In the genomic region with DNA sequence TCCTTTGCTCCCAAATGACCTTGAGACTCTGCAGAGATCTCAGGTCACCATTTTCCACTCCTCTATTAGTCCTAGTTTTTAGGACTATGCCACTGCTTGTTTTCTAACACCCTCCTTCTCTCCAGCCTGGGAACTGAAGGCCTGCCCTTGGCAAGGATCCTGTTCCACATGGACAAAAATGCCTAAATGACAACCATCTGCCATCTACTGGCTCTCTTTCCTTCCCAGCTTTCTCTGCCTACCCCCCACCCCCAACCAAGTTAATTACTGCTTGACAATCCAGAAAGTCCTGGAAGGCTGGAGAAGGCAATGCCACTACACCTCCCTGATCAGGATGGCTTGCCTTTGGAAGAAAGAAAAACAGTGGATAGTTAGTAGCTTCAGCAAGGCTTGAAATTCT, we compare ENCODE assay signal across 1 cellular context.
TF ChIP-seq lines count a peak whose summit lies in the region.

No MANE protein-coding gene starts in this region.

TF ChIP-seq in GM23338, 12 proteins besides CTCF, POLR2A, EP300 and RAD21 (continued from another document):
- TF ChIP-seq, protein P1, sequence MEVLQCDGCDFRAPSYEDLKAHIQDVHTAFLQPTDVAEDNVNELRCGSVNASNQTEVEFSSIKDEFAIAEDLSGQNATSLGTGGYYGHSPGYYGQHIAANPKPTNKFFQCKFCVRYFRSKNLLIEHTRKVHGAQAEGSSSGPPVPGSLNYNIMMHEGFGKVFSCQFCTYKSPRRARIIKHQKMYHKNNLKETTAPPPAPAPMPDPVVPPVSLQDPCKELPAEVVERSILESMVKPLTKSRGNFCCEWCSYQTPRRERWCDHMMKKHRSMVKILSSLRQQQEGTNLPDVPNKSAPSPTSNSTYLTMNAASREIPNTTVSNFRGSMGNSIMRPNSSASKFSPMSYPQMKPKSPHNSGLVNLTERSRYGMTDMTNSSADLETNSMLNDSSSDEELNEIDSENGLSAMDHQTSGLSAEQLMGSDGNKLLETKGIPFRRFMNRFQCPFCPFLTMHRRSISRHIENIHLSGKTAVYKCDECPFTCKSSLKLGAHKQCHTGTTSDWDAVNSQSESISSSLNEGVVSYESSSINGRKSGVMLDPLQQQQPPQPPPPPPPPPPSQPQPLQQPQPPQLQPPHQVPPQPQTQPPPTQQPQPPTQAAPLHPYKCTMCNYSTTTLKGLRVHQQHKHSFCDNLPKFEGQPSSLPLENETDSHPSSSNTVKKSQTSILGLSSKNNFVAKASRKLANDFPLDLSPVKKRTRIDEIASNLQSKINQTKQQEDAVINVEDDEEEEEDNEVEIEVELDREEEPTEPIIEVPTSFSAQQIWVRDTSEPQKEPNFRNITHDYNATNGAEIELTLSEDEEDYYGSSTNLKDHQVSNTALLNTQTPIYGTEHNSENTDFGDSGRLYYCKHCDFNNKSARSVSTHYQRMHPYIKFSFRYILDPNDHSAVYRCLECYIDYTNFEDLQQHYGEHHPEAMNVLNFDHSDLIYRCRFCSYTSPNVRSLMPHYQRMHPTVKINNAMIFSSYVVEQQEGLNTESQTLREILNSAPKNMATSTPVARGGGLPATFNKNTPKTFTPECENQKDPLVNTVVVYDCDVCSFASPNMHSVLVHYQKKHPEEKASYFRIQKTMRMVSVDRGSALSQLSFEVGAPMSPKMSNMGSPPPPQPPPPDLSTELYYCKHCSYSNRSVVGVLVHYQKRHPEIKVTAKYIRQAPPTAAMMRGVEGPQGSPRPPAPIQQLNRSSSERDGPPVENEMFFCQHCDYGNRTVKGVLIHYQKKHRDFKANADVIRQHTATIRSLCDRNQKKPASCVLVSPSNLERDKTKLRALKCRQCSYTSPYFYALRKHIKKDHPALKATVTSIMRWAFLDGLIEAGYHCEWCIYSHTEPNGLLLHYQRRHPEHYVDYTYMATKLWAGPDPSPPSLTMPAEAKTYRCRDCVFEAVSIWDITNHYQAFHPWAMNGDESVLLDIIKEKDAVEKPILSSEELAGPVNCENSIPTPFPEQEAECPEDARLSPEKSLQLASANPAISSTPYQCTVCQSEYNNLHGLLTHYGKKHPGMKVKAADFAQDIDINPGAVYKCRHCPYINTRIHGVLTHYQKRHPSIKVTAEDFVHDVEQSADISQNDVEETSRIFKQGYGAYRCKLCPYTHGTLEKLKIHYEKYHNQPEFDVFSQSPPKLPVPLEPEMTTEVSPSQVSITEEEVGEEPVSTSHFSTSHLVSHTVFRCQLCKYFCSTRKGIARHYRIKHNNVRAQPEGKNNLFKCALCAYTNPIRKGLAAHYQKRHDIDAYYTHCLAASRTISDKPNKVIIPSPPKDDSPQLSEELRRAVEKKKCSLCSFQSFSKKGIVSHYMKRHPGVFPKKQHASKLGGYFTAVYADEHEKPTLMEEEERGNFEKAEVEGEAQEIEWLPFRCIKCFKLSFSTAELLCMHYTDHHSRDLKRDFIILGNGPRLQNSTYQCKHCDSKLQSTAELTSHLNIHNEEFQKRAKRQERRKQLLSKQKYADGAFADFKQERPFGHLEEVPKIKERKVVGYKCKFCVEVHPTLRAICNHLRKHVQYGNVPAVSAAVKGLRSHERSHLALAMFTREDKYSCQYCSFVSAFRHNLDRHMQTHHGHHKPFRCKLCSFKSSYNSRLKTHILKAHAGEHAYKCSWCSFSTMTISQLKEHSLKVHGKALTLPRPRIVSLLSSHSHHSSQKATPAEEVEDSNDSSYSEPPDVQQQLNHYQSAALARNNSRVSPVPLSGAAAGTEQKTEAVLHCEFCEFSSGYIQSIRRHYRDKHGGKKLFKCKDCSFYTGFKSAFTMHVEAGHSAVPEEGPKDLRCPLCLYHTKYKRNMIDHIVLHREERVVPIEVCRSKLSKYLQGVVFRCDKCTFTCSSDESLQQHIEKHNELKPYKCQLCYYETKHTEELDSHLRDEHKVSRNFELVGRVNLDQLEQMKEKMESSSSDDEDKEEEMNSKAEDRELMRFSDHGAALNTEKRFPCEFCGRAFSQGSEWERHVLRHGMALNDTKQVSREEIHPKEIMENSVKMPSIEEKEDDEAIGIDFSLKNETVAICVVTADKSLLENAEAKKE (CRISPR knock-in tag; IDR thresholded peaks at IDR 0.05) = no peak
- TF ChIP-seq ZNF331 (CRISPR knock-in tag; IDR thresholded peaks at IDR 0.05; ENCODE audit: low read depth) (no peak), POLR2AphosphoS5 (IDR thresholded peaks at IDR 0.05; ENCODE audit: low read depth) (no peak), STAT1 (IDR thresholded peaks at IDR 0.05; ENCODE audit: unreplicated experiment) (no peak), CREB1 (CRISPR knock-in tag; IDR thresholded peaks at IDR 0.05; ENCODE audit: low read depth) (no peak), EZH2phosphoT487 (IDR thresholded peaks at IDR 0.05; ENCODE audit: unreplicated experiment) (no peak)
- TF ChIP-seq, protein P2, sequence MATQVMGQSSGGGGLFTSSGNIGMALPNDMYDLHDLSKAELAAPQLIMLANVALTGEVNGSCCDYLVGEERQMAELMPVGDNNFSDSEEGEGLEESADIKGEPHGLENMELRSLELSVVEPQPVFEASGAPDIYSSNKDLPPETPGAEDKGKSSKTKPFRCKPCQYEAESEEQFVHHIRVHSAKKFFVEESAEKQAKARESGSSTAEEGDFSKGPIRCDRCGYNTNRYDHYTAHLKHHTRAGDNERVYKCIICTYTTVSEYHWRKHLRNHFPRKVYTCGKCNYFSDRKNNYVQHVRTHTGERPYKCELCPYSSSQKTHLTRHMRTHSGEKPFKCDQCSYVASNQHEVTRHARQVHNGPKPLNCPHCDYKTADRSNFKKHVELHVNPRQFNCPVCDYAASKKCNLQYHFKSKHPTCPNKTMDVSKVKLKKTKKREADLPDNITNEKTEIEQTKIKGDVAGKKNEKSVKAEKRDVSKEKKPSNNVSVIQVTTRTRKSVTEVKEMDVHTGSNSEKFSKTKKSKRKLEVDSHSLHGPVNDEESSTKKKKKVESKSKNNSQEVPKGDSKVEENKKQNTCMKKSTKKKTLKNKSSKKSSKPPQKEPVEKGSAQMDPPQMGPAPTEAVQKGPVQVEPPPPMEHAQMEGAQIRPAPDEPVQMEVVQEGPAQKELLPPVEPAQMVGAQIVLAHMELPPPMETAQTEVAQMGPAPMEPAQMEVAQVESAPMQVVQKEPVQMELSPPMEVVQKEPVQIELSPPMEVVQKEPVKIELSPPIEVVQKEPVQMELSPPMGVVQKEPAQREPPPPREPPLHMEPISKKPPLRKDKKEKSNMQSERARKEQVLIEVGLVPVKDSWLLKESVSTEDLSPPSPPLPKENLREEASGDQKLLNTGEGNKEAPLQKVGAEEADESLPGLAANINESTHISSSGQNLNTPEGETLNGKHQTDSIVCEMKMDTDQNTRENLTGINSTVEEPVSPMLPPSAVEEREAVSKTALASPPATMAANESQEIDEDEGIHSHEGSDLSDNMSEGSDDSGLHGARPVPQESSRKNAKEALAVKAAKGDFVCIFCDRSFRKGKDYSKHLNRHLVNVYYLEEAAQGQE (IDR thresholded peaks at IDR 0.05; ENCODE audit: unreplicated experiment) = no peak
TF ChIP-seq in GM23338: peak in this region for 0.
